ENCODE assay signal across 8 cellular contexts in genomic region chr6:41785689-41786450, GRCh38. TPM values are rescaled to one million over a fixed set of nuclear protein-coding genes. Genes with fewer than 3 reads are reported as not detected.
DNase-seq lines count a peak whose midpoint lies in the region; ATAC-seq and TF ChIP-seq lines count a peak whose summit lies in the region.

No MANE protein-coding gene starts in this region.

- peaks cover 18% of the 10 kb centered on the region for H3K36me3 Mint-ChIP-seq in activated CD8-positive, alpha-beta memory T cell treated with anti-CD3 and anti-CD28 coated beads, Interleukin-2, amount 10 ng/mL, durations not matched to agents 7 days and 5 days
- peaks cover 18% of the 10 kb centered on the region for H3K36me3 Mint-ChIP-seq in nephron (ENCODE audit: low read depth)

- peaks cover 19% of the 10 kb centered on the region for H3K27me3 Mint-ChIP-seq in activated CD8-positive, alpha-beta memory T cell treated with anti-CD3 and anti-CD28 coated beads, Interleukin-2, amount 10 ng/mL, durations not matched to agents 7 days and 5 days
- no peaks in the 10 kb centered on the region for H3K27me3 Mint-ChIP-seq in nephron (ENCODE audit: low read depth)

- DNase-seq in activated CD8-positive, alpha-beta memory T cell treated with anti-CD3 and anti-CD28 coated beads, Interleukin-2, amount 10 ng/mL, durations not matched to agents 7 days and 5 days = no peak
- no peak for DNase-seq in activated CD8-positive, alpha-beta memory T cell treated with anti-CD3 and anti-CD28 coated beads, Interleukin-2, amount 50 U/mL, for 48 hours
- DNase-seq in SK-N-DZ (ENCODE audit: low spot score) (peak; percentile 40), SHP77 (lab: John Stamatoyannopoulos, UW) (no peak), HUDEP-2 (lab: John Stamatoyannopoulos, UW; ENCODE audit: unreplicated experiment in 76 of 76) (no peak)

- peak overlapping the region; percentile 97 for H3K27ac Mint-ChIP-seq in activated CD8-positive, alpha-beta memory T cell treated with anti-CD3 and anti-CD28 coated beads, Interleukin-2, amount 10 ng/mL, durations not matched to agents 7 days and 5 days
- H3K27ac Mint-ChIP-seq in nephron = peak overlapping the region; percentile 60 to 73 (median 69)

- peaks cover 30% of the 10 kb centered on the region for H3K4me1 Mint-ChIP-seq in activated CD8-positive, alpha-beta memory T cell treated with anti-CD3 and anti-CD28 coated beads, Interleukin-2, amount 10 ng/mL, durations not matched to agents 7 days and 5 days
- H3K4me1 Mint-ChIP-seq in nephron = peaks cover 31% of the 10 kb centered on the region

- ATAC-seq in activated CD8-positive, alpha-beta memory T cell treated with anti-CD3 and anti-CD28 coated beads, Interleukin-2, amount 10 ng/mL, durations not matched to agents 7 days and 5 days = no peak
- ATAC-seq in esophagus mucosa (peak; percentile 1), GM19452 (IDR thresholded peaks at IDR 0.05; ENCODE audit: unreplicated experiment) (no peak)

- no peaks in the 10 kb centered on the region for H3K9me3 Mint-ChIP-seq in activated CD8-positive, alpha-beta memory T cell treated with anti-CD3 and anti-CD28 coated beads, Interleukin-2, amount 10 ng/mL, durations not matched to agents 7 days and 5 days (ENCODE audit: low read depth)
- no peaks in the 10 kb centered on the region for H3K9me3 Mint-ChIP-seq in nephron

- CTCF ChIA-PET in activated CD8-positive, alpha-beta memory T cell treated with anti-CD3 and anti-CD28 coated beads, Interleukin-2, amount 10 ng/mL, durations not matched to agents 7 days and 5 days (lab: Charles Lee) = interaction anchor here (0.5 to 18.9 kb wide), 26 partner anchors 9 to 762 kb away, joined by 3 to 340 read pairs (median 8); partner anchors contain the start of genes BYSL, CCND3, MED20 and MRPS10

- H3K4me3 Mint-ChIP-seq in activated CD8-positive, alpha-beta memory T cell treated with anti-CD3 and anti-CD28 coated beads, Interleukin-2, amount 10 ng/mL, durations not matched to agents 7 days and 5 days = peak overlapping the region; percentile 97
- peak overlapping the region; percentile 92 to 99 (median 93) for H3K4me3 Mint-ChIP-seq in nephron

- no peak for TF ChIP-seq CTCF in nephron (IDR thresholded peaks at IDR 0.05; ENCODE audit: unreplicated experiment in 3 of 3)

RNA-seq across cellular contexts. Expression of gene TOMM6, which starts 1.6 kb away (rescaled TPM):
- total RNA-seq in activated CD8-positive, alpha-beta memory T cell treated with anti-CD3 and anti-CD28 coated beads, Interleukin-2, amount 10 ng/mL, durations not matched to agents 7 days and 5 days = 100 to 1,000 TPM; 161 to 219 TPM
- polyA plus RNA-seq in SK-N-DZ (2014; cell fraction: cytosol; rRNA removed) = 262 and 269 TPM in 2 replicates
- 116 and 149 TPM in 2 replicates for polyA plus RNA-seq in SK-N-DZ (2014; cell fraction: nucleus; rRNA removed)
- total RNA-seq in esophagus mucosa = 189 TPM

RNA-seq across cellular contexts. Expression of gene PRICKLE4, which starts 5.3 kb away (rescaled TPM):
- total RNA-seq in activated CD8-positive, alpha-beta memory T cell treated with anti-CD3 and anti-CD28 coated beads, Interleukin-2, amount 10 ng/mL, durations not matched to agents 7 days and 5 days = not detected
- polyA plus RNA-seq in SK-N-DZ (2014; cell fraction: cytosol; rRNA removed) = 0.38 and 1.7 TPM in 2 replicates
- 18.8 and 21.0 TPM in 2 replicates for polyA plus RNA-seq in SK-N-DZ (2014; cell fraction: nucleus; rRNA removed)
- 2.2 TPM for total RNA-seq in esophagus mucosa

RNA-seq across cellular contexts. Expression of gene FRS3, which starts 6.2 kb away (rescaled TPM):
- 1 to 10 TPM; 4.8 to 6.2 TPM for total RNA-seq in activated CD8-positive, alpha-beta memory T cell treated with anti-CD3 and anti-CD28 coated beads, Interleukin-2, amount 10 ng/mL, durations not matched to agents 7 days and 5 days
- polyA plus RNA-seq in SK-N-DZ (2014; cell fraction: cytosol; rRNA removed) = 7.3 and 8.2 TPM in 2 replicates
- 5.9 and 7.1 TPM in 2 replicates for polyA plus RNA-seq in SK-N-DZ (2014; cell fraction: nucleus; rRNA removed)
- 2.2 TPM for total RNA-seq in esophagus mucosa

RNA-seq across cellular contexts. Expression of gene PGC, which starts 38.7 kb away (rescaled TPM):
- total RNA-seq in activated CD8-positive, alpha-beta memory T cell treated with anti-CD3 and anti-CD28 coated beads, Interleukin-2, amount 10 ng/mL, durations not matched to agents 7 days and 5 days = not detected
- not detected in 2 replicates for polyA plus RNA-seq in SK-N-DZ (2014; cell fraction: cytosol; rRNA removed)
- polyA plus RNA-seq in SK-N-DZ (2014; cell fraction: nucleus; rRNA removed) = not detected in 2 replicates
- not detected for total RNA-seq in esophagus mucosa

RNA-seq across cellular contexts. Expression of gene TFEB, which starts 50.5 kb away (rescaled TPM):
- total RNA-seq in activated CD8-positive, alpha-beta memory T cell treated with anti-CD3 and anti-CD28 coated beads, Interleukin-2, amount 10 ng/mL, durations not matched to agents 7 days and 5 days = 10 to 100 TPM; 14.5 to 15.8 TPM
- polyA plus RNA-seq in SK-N-DZ (2014; cell fraction: cytosol; rRNA removed) = 3.0 and 3.2 TPM in 2 replicates
- 2.7 and 2.8 TPM in 2 replicates for polyA plus RNA-seq in SK-N-DZ (2014; cell fraction: nucleus; rRNA removed)
- total RNA-seq in esophagus mucosa = 10.9 TPM
